Comparison of ENCODE assay signal across 10 cellular contexts in the genomic region with DNA sequence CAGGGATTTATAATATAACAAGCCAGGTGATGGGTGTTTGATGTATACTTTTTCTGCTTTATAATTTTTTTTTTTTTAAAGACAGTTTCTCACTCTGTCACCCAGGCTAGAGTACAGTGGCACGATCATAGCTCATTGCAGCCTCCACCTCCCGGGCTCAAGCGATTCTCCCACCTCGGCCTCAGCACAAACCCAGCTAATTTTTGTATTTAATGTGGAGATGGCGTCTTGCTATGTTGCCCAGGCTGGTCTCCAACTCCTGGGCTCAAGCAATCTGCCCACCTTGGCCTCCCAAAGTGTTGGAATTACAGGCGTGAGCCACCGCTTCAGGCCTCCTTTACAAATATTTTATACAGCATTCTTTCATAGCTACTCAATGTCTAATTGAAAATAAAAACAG. TPM values are rescaled to one million over a fixed set of nuclear protein-coding genes. Genes with fewer than 3 reads are reported as not detected.
DNase-seq lines count a peak whose midpoint lies in the region; ATAC-seq and TF ChIP-seq lines count a peak whose summit lies in the region.
"Had no signal": no experiment of that assay in that cellular context is flagged by ENCODE, and none has a peak within 500 bp of the region (broad histone marks: within the 10 kb centered on the region; RNA-seq: fewer than 3 reads in every experiment).

No MANE protein-coding gene starts in this region.

- TF ChIP-seq CTCF in uterus (IDR thresholded peaks at IDR 0.05), result no peak

- H3K27ac ChIP-seq in mesenchymal stem cell (ENCODE audit: low read length, poor library complexity, severe bottlenecking), result no peak overlapping the region
- H3K27ac ChIP-seq in uterus, result no peak overlapping the region

- H3K9ac ChIP-seq in mesenchymal stem cell (ENCODE audit: low read length), result no peak overlapping the region

- no peak overlapping the region for H3K4ac ChIP-seq in mesenchymal stem cell (ENCODE audit: low read depth in 1 of 2, low read length in 2 of 2)

- H4K91ac ChIP-seq in mesenchymal stem cell (ENCODE audit: low read length), result no peak overlapping the region

- H3K9me3 ChIP-seq in T-helper 17 cell (ENCODE audit: control insufficient read depth, low read length, poor library complexity, severe bottlenecking) (no peaks in the 10 kb centered on the region), mesenchymal stem cell (ENCODE audit: control insufficient read depth, low read length) (peaks cover 7% of the 10 kb centered on the region), uterus (peaks cover 0 to 9% of the 10 kb centered on the region in 2 donors)

- H3K27me3 ChIP-seq in mesenchymal stem cell (ENCODE audit: control insufficient read depth in 1 of 2, insufficient read depth in 1 of 2, low read length in 2 of 2) (no peaks in the 10 kb centered on the region), uterus (no peaks in the 10 kb centered on the region)

- no peak overlapping the region for H2BK12ac ChIP-seq in mesenchymal stem cell (ENCODE audit: low read length in 2 of 2)

- peaks cover 6% of the 10 kb centered on the region for H3K36me3 Mint-ChIP-seq in T-helper 17 cell (ENCODE audit: low read depth)

- H2BK15ac ChIP-seq in mesenchymal stem cell (ENCODE audit: low read depth, poor library complexity, severe bottlenecking), result no peak overlapping the region

- H3K27me3 Mint-ChIP-seq in T-helper 17 cell, result no peaks in the 10 kb centered on the region
- H3K27me3 Mint-ChIP-seq: CD4-positive, alpha-beta memory T cell had no signal

- ATAC-seq in Right ventricle myocardium inferior (no peak), T-helper 17 cell (no peak), left lobe of liver (no peak)

- H3K36me3 ChIP-seq in mesenchymal stem cell (ENCODE audit: control insufficient read depth in 1 of 2, insufficient read depth in 2 of 2, low read depth in 1 of 2, low read length in 2 of 2), result peaks cover 11 to 16% of the 10 kb centered on the region in 2 experiments
- no peaks in the 10 kb centered on the region for H3K36me3 ChIP-seq in uterus

- H3K79me1 ChIP-seq in mesenchymal stem cell (replicated peaks; ENCODE audit: low read length, poor library complexity, severe bottlenecking), result no peaks in the 10 kb centered on the region

- intact Hi-C loops in cardiac septum (cut with DNase I), result loop anchor here (1.0 to 5.0 kb wide), 2 partner anchors 157 to 288 kb away; no protein-coding TSS in a partner anchor
- intact Hi-C loops in Right ventricle myocardium inferior (cut with DNase I), result loop anchor here (1.0 to 5.0 kb wide), 2 partner anchors 157 to 288 kb away; no protein-coding TSS in a partner anchor
- intact Hi-C loops in uterus (cut with DNase I; ENCODE audit: low total_unique reads), result no loop called here

- no peak overlapping the region for H2BK5ac ChIP-seq in mesenchymal stem cell (ENCODE audit: low read depth, low read length, poor library complexity, severe bottlenecking)

- no peak overlapping the region for H3K4me3 Mint-ChIP-seq in T-helper 17 cell

- H2AK5ac ChIP-seq in mesenchymal stem cell (ENCODE audit: low read length, severe bottlenecking), result no peak overlapping the region

- peak overlapping the region; percentile 85 for H3K27ac Mint-ChIP-seq in T-helper 17 cell

- no peak overlapping the region for H2BK120ac ChIP-seq in mesenchymal stem cell (ENCODE audit: low read depth, low read length)

- DNase-seq in cardiac septum (ENCODE audit: low spot score) (peak; percentile 33), Right ventricle myocardium inferior (ENCODE audit: missing footprints) (no peak), T-helper 17 cell (no peak), left lobe of liver (ENCODE audit: low spot score) (peak; percentile 24), HT-29 (ENCODE audit: low spot score) (no peak), mesenchymal stem cell (no peak), 8988T (no peak), uterus (no peak)
- DNase-seq: SIG-M5 had no signal

- H4K8ac ChIP-seq in mesenchymal stem cell (ENCODE audit: low read length), result no peak overlapping the region

- no peak overlapping the region for H3K18ac ChIP-seq in mesenchymal stem cell (ENCODE audit: low read depth in 1 of 2, low read length in 2 of 2)

- H3K4me1 Mint-ChIP-seq in T-helper 17 cell, result peaks cover 4% of the 10 kb centered on the region

- TF ChIP-seq POLR2A in uterus (IDR thresholded peaks at IDR 0.05), result no peak

- H2AFZ ChIP-seq in mesenchymal stem cell (ENCODE audit: low read depth, low read length), result no peak overlapping the region

- no peak overlapping the region for H3K4me2 ChIP-seq in mesenchymal stem cell (ENCODE audit: low read length, poor library complexity, severe bottlenecking)

- 77% methylated on average over 5 of the region's 7 CpGs for WGBS in mesenchymal stem cell

- no peaks in the 10 kb centered on the region for H3K4me1 ChIP-seq in mesenchymal stem cell (ENCODE audit: control insufficient read depth, insufficient read depth, low read depth, low read length)
- no peaks in the 10 kb centered on the region for H3K4me1 ChIP-seq in uterus

- H3K4me3 ChIP-seq in mesenchymal stem cell (ENCODE audit: insufficient read depth in 1 of 2, low read depth in 1 of 2, low read length in 2 of 2), result no peak overlapping the region
- no peak overlapping the region for H3K4me3 ChIP-seq in uterus

- H3K23ac ChIP-seq in mesenchymal stem cell (ENCODE audit: low read length in 2 of 2), result no peak overlapping the region

- H3K14ac ChIP-seq in mesenchymal stem cell (ENCODE audit: low read length in 2 of 2), result no peak overlapping the region

RNA-seq across cellular contexts. Expression of a gene that starts 48.6 kb away (rescaled TPM):
- total RNA-seq in cardiac septum (20.6 TPM), Right ventricle myocardium inferior (17.3 TPM), T-helper 17 cell (10 to 100 TPM; 28.9 to 35.9 TPM), left lobe of liver (11.9 TPM), uterus (10 to 100 TPM in 2 of 4 donors, 1 to 10 TPM in 2; 5.6 to 27.3 (median 14.1) TPM)
- 22.9 and 25.2 TPM in 2 replicates for total RNA-seq in HT-29 (2014; rRNA removed; shearing (Covaris generic))
- polyA plus RNA-seq in mesenchymal stem cell (2013, experiment 1 of 2), result 21.4 TPM
- 21.9 TPM for polyA plus RNA-seq in mesenchymal stem cell (2013, experiment 2 of 2)

RNA-seq across cellular contexts. Expression of a gene that starts 49.1 kb away (rescaled TPM):
- total RNA-seq in cardiac septum (52.6 TPM), Right ventricle myocardium inferior (32.3 TPM), T-helper 17 cell (10 to 100 TPM; 78.9 to 82.9 TPM), left lobe of liver (18.2 TPM), uterus (100 to 1,000 TPM in 3 of 4 donors, 10 to 100 TPM in 1; 61.2 to 130 (median 116) TPM)
- total RNA-seq in HT-29 (2014; rRNA removed; shearing (Covaris generic)), result 22.0 and 25.7 TPM in 2 replicates
- 73.4 TPM for polyA plus RNA-seq in mesenchymal stem cell (2013, experiment 1 of 2)
- 71.8 TPM for polyA plus RNA-seq in mesenchymal stem cell (2013, experiment 2 of 2)

Comparison
In these comparisons a context has a peak if more than half of its experiments do, and no peak if none do; other contexts are left out.
1. DNase-seq: peak in cardiac septum (single experiment) and left lobe of liver (single experiment); none in Right ventricle myocardium inferior (single experiment), T-helper 17 cell (0 of 3), HT-29 (single experiment), mesenchymal stem cell (single experiment), 8988T (single experiment) and uterus (0 of 2).